In genomic region chr2:38875576-38876367, GRCh38 we compare ENCODE assay signal across 1 cellular context.
A peak's percentile ranks its signal among the peaks of the same experiment; 100 is the strongest.
TF ChIP-seq lines count a peak whose summit lies in the region.

Gene DHX57 (minus strand): TSS chr2:38875934. CDS start chr2:38868405, 7,529 bp downstream.
Gene MORN2 (plus strand): TSS chr2:38875976.

TF ChIP-seq in HEK293, 187 proteins besides CTCF, POLR2A, EP300 and RAD21 (continued from another document and continues in another):
- TF ChIP-seq REST (tag by site-specific recombination; IDR thresholded peaks at IDR 0.05) = peak; percentile 81
- TF ChIP-seq PRDM10 (tag by site-specific recombination; IDR thresholded peaks at IDR 0.05) = peak; percentile 100
- no peak for TF ChIP-seq ZBTB8A (tag by site-specific recombination; IDR thresholded peaks at IDR 0.05)
- peak; percentile 13; the same call in 1 of the 2 replicates for TF ChIP-seq TRIM28 (IDR thresholded peaks at IDR 0.05; ENCODE audit: borderline replicate concordance, low read length)
- TF ChIP-seq SP3 (tag by site-specific recombination; IDR thresholded peaks at IDR 0.05) = peak; percentile 43; the same call in 1 of the 2 replicates
- TF ChIP-seq ZNF146 (tag by site-specific recombination; IDR thresholded peaks at IDR 0.05) = no peak
- TF ChIP-seq ZNF248 (tag by site-specific recombination; IDR thresholded peaks at IDR 0.05) = no peak
- no peak for TF ChIP-seq ZNF529 (tag by site-specific recombination; IDR thresholded peaks at IDR 0.05; ENCODE audit: insufficient replicate concordance)
- no peak for TF ChIP-seq ZNF426 (tag by site-specific recombination; IDR thresholded peaks at IDR 0.05)
- TF ChIP-seq KLF17 (tag by site-specific recombination; IDR thresholded peaks at IDR 0.05) = no peak
- TF ChIP-seq ZBTB6 (tag by site-specific recombination; IDR thresholded peaks at IDR 0.05) = no peak
- no peak for TF ChIP-seq ZNF404 (tag by site-specific recombination; IDR thresholded peaks at IDR 0.05)
- no peak for TF ChIP-seq ZNF433 (tag by site-specific recombination; IDR thresholded peaks at IDR 0.05; ENCODE audit: low read depth)
- TF ChIP-seq GLIS1 (tag by site-specific recombination; IDR thresholded peaks at IDR 0.05) = peak; percentile 38; the same call in 1 of the 2 replicates
- TF ChIP-seq ZNF785 (tag by site-specific recombination; IDR thresholded peaks at IDR 0.05) = no peak
- TF ChIP-seq ZSCAN4 (tag by site-specific recombination; IDR thresholded peaks at IDR 0.05) = no peak
- TF ChIP-seq ZBTB49 (tag by site-specific recombination; IDR thresholded peaks at IDR 0.05; ENCODE audit: low read depth) = no peak
- peak; percentile 80 for TF ChIP-seq SP2 (tag by site-specific recombination; IDR thresholded peaks at IDR 0.05)
- TF ChIP-seq GLI4 (tag by site-specific recombination; IDR thresholded peaks at IDR 0.05) = no peak
- no peak for TF ChIP-seq MEIS1 (CRISPR knock-in tag; IDR thresholded peaks at IDR 0.05; ENCODE audit: borderline replicate concordance)
- TF ChIP-seq ZNF501 (tag by site-specific recombination; IDR thresholded peaks at IDR 0.05) = peak; percentile 87
- TF ChIP-seq ZNF341 (tag by site-specific recombination; IDR thresholded peaks at IDR 0.05; ENCODE audit: low read depth) = peak; percentile 99
- TF ChIP-seq ZXDB (tag by site-specific recombination; IDR thresholded peaks at IDR 0.05) = peak; percentile 66
- no peak for TF ChIP-seq ZNF175 (tag by site-specific recombination; IDR thresholded peaks at IDR 0.05)
- TF ChIP-seq RBAK (tag by site-specific recombination; IDR thresholded peaks at IDR 0.05) = no peak
- TF ChIP-seq ZNF677 (tag by site-specific recombination; IDR thresholded peaks at IDR 0.05) = no peak
- peak; percentile 80 for TF ChIP-seq ZNF2 (tag by site-specific recombination; IDR thresholded peaks at IDR 0.05)
- TF ChIP-seq ZNF670 (tag by site-specific recombination; IDR thresholded peaks at IDR 0.05; ENCODE audit: low read depth) = no peak
- no peak for TF ChIP-seq ZNF639 (tag by site-specific recombination; IDR thresholded peaks at IDR 0.05)
- no peak for TF ChIP-seq ZNF548 (tag by site-specific recombination; IDR thresholded peaks at IDR 0.05)
- peak; percentile 97 for TF ChIP-seq ZBTB17 (tag by site-specific recombination; IDR thresholded peaks at IDR 0.05)
- TF ChIP-seq PBX3 (CRISPR knock-in tag; IDR thresholded peaks at IDR 0.05) = no peak
- TF ChIP-seq ZNF324 (tag by site-specific recombination; IDR thresholded peaks at IDR 0.05) = no peak
- no peak for TF ChIP-seq ZNF473 (tag by site-specific recombination; IDR thresholded peaks at IDR 0.05)
- TF ChIP-seq ZNF654 (tag by site-specific recombination; IDR thresholded peaks at IDR 0.05; ENCODE audit: low read depth) = no peak
- TF ChIP-seq SP7 (tag by site-specific recombination; IDR thresholded peaks at IDR 0.05) = peak; percentile 48; the same call in 1 of the 2 replicates
- peak; percentile 91 for TF ChIP-seq ZNF518A (tag by site-specific recombination; conservative IDR thresholded peaks at IDR 0.05; ENCODE audit: low read depth)
- no peak for TF ChIP-seq OSR2 (tag by site-specific recombination; IDR thresholded peaks at IDR 0.05)
- no peak for TF ChIP-seq ZNF561 (tag by site-specific recombination; IDR thresholded peaks at IDR 0.05; ENCODE audit: borderline replicate concordance)
- peak; percentile 81 for TF ChIP-seq ZNF335 (tag by site-specific recombination; conservative IDR thresholded peaks at IDR 0.05)
